ENCODE assay signal across 19 cellular contexts in the genomic region with DNA sequence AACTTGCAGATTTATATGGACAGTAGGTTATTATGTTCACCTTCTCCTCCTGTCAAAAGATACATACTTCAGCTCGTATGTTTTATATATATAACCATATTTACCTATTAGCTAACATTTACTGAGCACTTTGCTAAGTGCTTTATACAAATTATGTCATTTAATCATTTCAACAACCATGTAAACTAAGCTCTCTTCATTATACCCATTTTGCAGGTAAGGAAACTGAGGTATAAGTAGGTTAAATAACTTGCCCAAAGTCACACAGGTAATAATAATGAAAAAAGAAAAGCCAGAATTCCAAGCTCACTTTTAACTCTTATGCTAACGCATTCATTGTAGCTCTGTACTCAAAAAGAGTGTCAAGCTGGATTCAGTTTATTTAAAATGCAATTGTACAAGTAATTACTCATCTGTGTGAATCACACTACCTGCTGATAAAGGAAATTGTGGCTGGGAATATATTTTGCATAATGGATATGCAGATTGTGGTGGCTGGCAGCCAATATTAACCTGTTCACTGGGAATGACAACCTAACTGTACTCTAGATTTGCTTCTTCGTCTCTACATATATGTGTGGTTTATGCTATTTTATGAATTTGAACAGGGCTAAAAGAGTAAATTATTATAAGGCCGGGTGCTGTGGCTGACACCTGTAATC. TPM values are rescaled to one million over a fixed set of nuclear protein-coding genes. Genes with fewer than 3 reads are reported as not detected.
DNase-seq lines count a peak whose midpoint lies in the region; ATAC-seq and TF ChIP-seq lines count a peak whose summit lies in the region.
"Had no signal": no experiment of that assay in that cellular context is flagged by ENCODE, and none has a peak within 500 bp of the region (broad histone marks: within the 10 kb centered on the region; RNA-seq: fewer than 3 reads in every experiment).

No MANE protein-coding gene starts in this region.

- no peak overlapping the region for H3K9ac ChIP-seq in mammary epithelial cell (ENCODE audit: insufficient read depth, low read length)
- H3K9ac ChIP-seq: BLaER1 had no signal

- CTCF ChIA-PET in mammary epithelial cell (lab: Charles Lee; ENCODE audit: low non-redundant PET) = no interaction called here

- dilution Hi-C loops in mammary epithelial cell (cut with HindIII; ENCODE audit: low sequenced_read_pairs) = no loop called here

- TF ChIP-seq CTCF in mammary epithelial cell (conservative IDR thresholded peaks at IDR 0.05 in 1 of 2, IDR thresholded peaks at IDR 0.05 in 1 of 2; ENCODE audit: extremely low read depth in 1 of 2, insufficient read depth in 1 of 2, low read depth in 1 of 2, low read length in 2 of 2) (no peak), foreskin keratinocyte (conservative IDR thresholded peaks at IDR 0.05) (no peak)

- no peak overlapping the region for H3K27ac Mint-ChIP-seq in activated naive CD8-positive, alpha-beta T cell treated with anti-CD3 and anti-CD28 coated beads, Interleukin-2, amount 50 U/mL, for 24 hours
- no peak overlapping the region for H3K27ac Mint-ChIP-seq in activated naive CD8-positive, alpha-beta T cell treated with anti-CD3 and anti-CD28 coated beads for 36 hours
- H3K27ac Mint-ChIP-seq: CD14-positive monocyte; CD4-positive, alpha-beta memory T cell; HFFc6 had no signal

- no TSS peak for BruUV-seq in mammary epithelial cell (replicated peaks; lab: Mats Ljungman, UMichigan)

- no peak overlapping the region for H3K4me3 Mint-ChIP-seq in activated naive CD8-positive, alpha-beta T cell treated with anti-CD3 and anti-CD28 coated beads, Interleukin-2, amount 50 U/mL, for 24 hours
- H3K4me3 Mint-ChIP-seq in activated naive CD8-positive, alpha-beta T cell treated with anti-CD3 and anti-CD28 coated beads for 36 hours = no peak overlapping the region
- H3K4me3 Mint-ChIP-seq: CD14-positive monocyte; CD4-positive, alpha-beta memory T cell; HFFc6 had no signal

- WGBS in mammary epithelial cell (ENCODE audit: low coverage, missing lambda C conversion rate) = 74% methylated on average over 4 of the region's 4 CpGs

- no peaks in the 10 kb centered on the region for H3K9me3 Mint-ChIP-seq in activated naive CD8-positive, alpha-beta T cell treated with anti-CD3 and anti-CD28 coated beads, Interleukin-2, amount 50 U/mL, for 24 hours
- no peaks in the 10 kb centered on the region for H3K9me3 Mint-ChIP-seq in activated naive CD8-positive, alpha-beta T cell treated with anti-CD3 and anti-CD28 coated beads for 36 hours
- H3K9me3 Mint-ChIP-seq: CD4-positive, alpha-beta memory T cell; HFFc6 had no signal

- H3K27ac ChIP-seq in mammary epithelial cell (ENCODE audit: insufficient read depth, low read depth, low read length) (no peak overlapping the region), foreskin keratinocyte (no peak overlapping the region)
- H3K27ac ChIP-seq: BLaER1 had no signal

- no peaks in the 10 kb centered on the region for H3K9me3 ChIP-seq in mammary epithelial cell (replicated peaks; ENCODE audit: insufficient read depth, low read length)
- H3K9me3 ChIP-seq: BLaER1 had no signal

- H3K4me1 ChIP-seq in mammary epithelial cell (ENCODE audit: insufficient read depth, low read length) (no peaks in the 10 kb centered on the region), foreskin keratinocyte (no peaks in the 10 kb centered on the region)

- no peaks in the 10 kb centered on the region for H3K27me3 Mint-ChIP-seq in activated naive CD8-positive, alpha-beta T cell treated with anti-CD3 and anti-CD28 coated beads, Interleukin-2, amount 50 U/mL, for 24 hours
- H3K27me3 Mint-ChIP-seq in activated naive CD8-positive, alpha-beta T cell treated with anti-CD3 and anti-CD28 coated beads for 36 hours = no peaks in the 10 kb centered on the region

- no peaks in the 10 kb centered on the region for H4K20me1 ChIP-seq in mammary epithelial cell (ENCODE audit: insufficient read depth, low read length)
- H4K20me1 ChIP-seq: BLaER1 had no signal

- no peaks in the 10 kb centered on the region for H3K79me2 ChIP-seq in mammary epithelial cell (ENCODE audit: insufficient read depth, low read length)

- H3K27me3 ChIP-seq in mammary epithelial cell (ENCODE audit: insufficient read depth, low read length) (no peaks in the 10 kb centered on the region), foreskin keratinocyte (no peaks in the 10 kb centered on the region)
- H3K27me3 ChIP-seq: BLaER1 had no signal

- no peak overlapping the region for H2AFZ ChIP-seq in mammary epithelial cell (ENCODE audit: low read depth, low read length)

- H3K4me1 Mint-ChIP-seq in activated naive CD8-positive, alpha-beta T cell treated with anti-CD3 and anti-CD28 coated beads, Interleukin-2, amount 50 U/mL, for 24 hours = peaks cover 16% of the 10 kb centered on the region
- H3K4me1 Mint-ChIP-seq in activated naive CD8-positive, alpha-beta T cell treated with anti-CD3 and anti-CD28 coated beads for 36 hours = peaks cover 11% of the 10 kb centered on the region
- H3K4me1 Mint-ChIP-seq: CD14-positive monocyte; CD4-positive, alpha-beta memory T cell had no signal

- no peaks in the 10 kb centered on the region for H3K36me3 Mint-ChIP-seq in activated naive CD8-positive, alpha-beta T cell treated with anti-CD3 and anti-CD28 coated beads, Interleukin-2, amount 50 U/mL, for 24 hours (ENCODE audit: low read depth)
- peaks cover 1% of the 10 kb centered on the region for H3K36me3 Mint-ChIP-seq in activated naive CD8-positive, alpha-beta T cell treated with anti-CD3 and anti-CD28 coated beads for 36 hours
- H3K36me3 Mint-ChIP-seq: CD14-positive monocyte; CD4-positive, alpha-beta memory T cell had no signal

- no peak overlapping the region for H3K4me3 ChIP-seq in mammary epithelial cell (replicated peaks in 1 of 3; ENCODE audit: insufficient read depth in 1 of 3, low read depth in 2 of 3, low read length in 3 of 3)
- H3K4me3 ChIP-seq: BLaER1 had no signal

- in situ Hi-C loops in mammary epithelial cell (cut with MboI; ENCODE audit: low sequenced_read_pairs in 2 of 2) = no loop called here

- H3K4me2 ChIP-seq in mammary epithelial cell (ENCODE audit: insufficient read depth, low read depth, low read length) = no peak overlapping the region
- H3K4me2 ChIP-seq: BLaER1 had no signal

- intact Hi-C loops in mammary epithelial cell (cut with micrococcal nuclease) = no loop called here

- ATAC-seq in activated naive CD8-positive, alpha-beta T cell treated with anti-CD3 and anti-CD28 coated beads, Interleukin-2, amount 50 U/mL, for 24 hours = peak; percentile 54
- ATAC-seq in foreskin keratinocyte (peak; percentile 56), GM21723 (IDR thresholded peaks at IDR 0.05; ENCODE audit: unreplicated experiment) (no peak), HG03025 (IDR thresholded peaks at IDR 0.05; ENCODE audit: low FRiP score, unreplicated experiment) (no peak)
- ATAC-seq: HCT116 had no signal

- no peak for DNase-seq in activated naive CD8-positive, alpha-beta T cell treated with anti-CD3 and anti-CD28 coated beads, Interleukin-2, amount 50 U/mL, for 24 hours
- no peak for DNase-seq in activated naive CD8-positive, alpha-beta T cell treated with anti-CD3 and anti-CD28 coated beads for 36 hours
- peak; percentile 4 for DNase-seq in NCI-H69 (lab: John Stamatoyannopoulos, UW)
- DNase-seq in mammary epithelial cell = peak; percentile 21
- no peak for DNase-seq in foreskin keratinocyte
- no peak for DNase-seq in stimulated activated CD4-positive, alpha-beta T cell treated with anti-CD3 and anti-CD28 coated beads, Interleukin-2, amount 100 ng/mL, for 48 hours
- DNase-seq: 8988T; CD4-positive, alpha-beta memory T cell; DMS153; DMS79; GDM1; GOT3; H7; HFFc6 had no signal

- no peaks in the 10 kb centered on the region for H3K36me3 ChIP-seq in mammary epithelial cell (ENCODE audit: insufficient read depth, low read length)

RNA-seq across cellular contexts. Expression of a gene that starts 20.6 kb away (rescaled TPM):
- total RNA-seq in activated naive CD8-positive, alpha-beta T cell treated with anti-CD3 and anti-CD28 coated beads for 36 hours = 1 to 10 TPM; 1.0 to 1.2 TPM
- under 1 TPM; 0.38 to 0.67 TPM for total RNA-seq in mammary epithelial cell
- 0.17 TPM for polyA plus RNA-seq in mammary epithelial cell
- not detected for polyA minus RNA-seq in mammary epithelial cell
- 0.81 and 0.92 TPM in 2 replicates for total RNA-seq in foreskin keratinocyte
- polyA plus RNA-seq in foreskin keratinocyte = 0.47 and 0.90 TPM in 2 replicates
- polyA plus RNA-seq: CD14-positive monocyte had no signal

Comparison
In these comparisons a context has a peak if more than half of its experiments do, and no peak if none do; other contexts are left out.
1. ATAC-seq: peak in activated naive CD8-positive, alpha-beta T cell treated with anti-CD3 and anti-CD28 coated beads, Interleukin-2, amount 50 U/mL, for 24 hours (single experiment) and foreskin keratinocyte (single experiment); none in GM21723 (single experiment) and HG03025 (single experiment).
2. DNase-seq: peak in NCI-H69 (single experiment) and mammary epithelial cell (single experiment); none in activated naive CD8-positive, alpha-beta T cell treated with anti-CD3 and anti-CD28 coated beads, Interleukin-2, amount 50 U/mL, for 24 hours (single experiment), activated naive CD8-positive, alpha-beta T cell treated with anti-CD3 and anti-CD28 coated beads for 36 hours (single experiment), foreskin keratinocyte (0 of 2) and stimulated activated CD4-positive, alpha-beta T cell treated with anti-CD3 and anti-CD28 coated beads, Interleukin-2, amount 100 ng/mL, for 48 hours (0 of 2).